In the genomic region with DNA sequence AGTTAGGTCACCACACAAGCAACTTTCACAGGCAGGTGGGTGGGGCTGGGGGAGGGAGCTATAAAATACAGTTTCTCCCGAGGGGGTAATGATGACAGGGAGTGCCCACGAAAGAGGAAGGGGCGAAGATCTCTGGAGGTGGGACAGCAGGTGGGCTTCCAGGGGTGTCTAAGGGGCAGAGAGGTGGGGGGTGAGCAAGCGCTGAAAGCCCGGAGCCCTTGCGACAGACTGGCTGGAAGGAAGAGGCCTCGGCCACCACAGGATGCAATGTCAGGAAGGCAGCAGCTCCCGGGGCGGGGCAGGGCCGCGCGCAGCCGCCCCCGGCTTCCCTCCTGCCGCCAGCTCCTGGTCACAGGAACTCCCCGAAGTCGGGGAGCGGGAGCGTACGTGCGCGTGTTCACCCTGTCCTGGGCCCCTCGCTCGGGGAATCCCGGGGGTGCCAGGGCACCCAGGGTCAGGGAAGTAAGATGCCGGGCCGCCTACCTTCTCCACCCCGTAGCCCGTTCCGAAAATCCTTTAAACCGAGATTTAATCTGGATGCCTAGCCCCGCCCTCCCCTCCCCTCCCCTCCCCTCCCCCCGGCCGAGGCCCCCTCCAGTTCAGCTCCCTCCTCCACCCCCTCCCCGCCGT, we compare ENCODE assay signal across 8 cellular contexts.
DNase-seq lines count a peak whose midpoint lies in the region; ATAC-seq and TF ChIP-seq lines count a peak whose summit lies in the region.

No MANE protein-coding gene starts in this region.

- TF ChIP-seq CTCF in DOHH2 (IDR thresholded peaks at IDR 0.05; ENCODE audit: low read depth, low read length, poor library complexity, severe bottlenecking), result no peak

- peaks cover 12% of the 10 kb centered on the region for H3K36me3 ChIP-seq in DOHH2 (ENCODE audit: control insufficient read depth, low read length)

- H3K27me3 Mint-ChIP-seq in activated naive CD4-positive, alpha-beta T cell treated with anti-CD3 and anti-CD28 coated beads, Interleukin-2, amount 50 U/mL, for 24 hours, result no peaks in the 10 kb centered on the region

- no peaks in the 10 kb centered on the region for H3K9me3 ChIP-seq in DOHH2 (ENCODE audit: control insufficient read depth, insufficient read depth, low read length)

- H3K4me3 ChIP-seq in DOHH2 (ENCODE audit: low read length), result peak overlapping the region; percentile 84

- ATAC-seq in GM21825 (IDR thresholded peaks at IDR 0.05; ENCODE audit: unreplicated experiment) (peak; percentile 27), left cardiac atrium (peak; percentile 38 to 47), HG03378 (IDR thresholded peaks at IDR 0.05; ENCODE audit: unreplicated experiment) (no peak)

- H3K27ac ChIP-seq in DOHH2 (ENCODE audit: low read depth, low read length), result peak overlapping the region; percentile 56

- H3F3A ChIP-seq in DOHH2 (ENCODE audit: control insufficient read depth, insufficient read depth), result no peaks in the 10 kb centered on the region; the same call in 1 of the 2 replicates

- no peaks in the 10 kb centered on the region for H3K9me3 Mint-ChIP-seq in activated naive CD4-positive, alpha-beta T cell treated with anti-CD3 and anti-CD28 coated beads, Interleukin-2, amount 50 U/mL, for 24 hours

- H3K27me3 ChIP-seq in DOHH2 (ENCODE audit: control insufficient read depth, low read length), result peaks cover 23% of the 10 kb centered on the region

- no peaks in the 10 kb centered on the region for H3K9me2 ChIP-seq in DOHH2 (replicated peaks; ENCODE audit: control insufficient read depth, low read length)

- peak; percentile 57 to 70 for DNase-seq in NOMO-1 (lab: John Stamatoyannopoulos, UW; ENCODE audit: unreplicated experiment in 2 of 2)
- peak; percentile 83 for DNase-seq in left cardiac atrium
- DNase-seq in retina, result peak; percentile 70
- DNase-seq in HuH-7 (ENCODE audit: low spot score), result no peak

- H3K4me3 Mint-ChIP-seq in activated naive CD4-positive, alpha-beta T cell treated with anti-CD3 and anti-CD28 coated beads, Interleukin-2, amount 50 U/mL, for 24 hours, result peak overlapping the region; percentile 84

- H3K36me3 Mint-ChIP-seq in activated naive CD4-positive, alpha-beta T cell treated with anti-CD3 and anti-CD28 coated beads, Interleukin-2, amount 50 U/mL, for 24 hours, result no peaks in the 10 kb centered on the region

- peaks cover 36% of the 10 kb centered on the region for H3K79me2 ChIP-seq in DOHH2 (ENCODE audit: control insufficient read depth, low read length)

- H3K27ac Mint-ChIP-seq in activated naive CD4-positive, alpha-beta T cell treated with anti-CD3 and anti-CD28 coated beads, Interleukin-2, amount 50 U/mL, for 24 hours, result no peak overlapping the region

- H3K4me1 Mint-ChIP-seq in activated naive CD4-positive, alpha-beta T cell treated with anti-CD3 and anti-CD28 coated beads, Interleukin-2, amount 50 U/mL, for 24 hours, result peaks cover 33% of the 10 kb centered on the region

- peaks cover 46% of the 10 kb centered on the region for H3K4me1 ChIP-seq in DOHH2 (ENCODE audit: control insufficient read depth, low read length)

- intact Hi-C loops in left cardiac atrium (cut with DNase I), result no loop called here

- no peaks in the 10 kb centered on the region for H4K20me1 ChIP-seq in DOHH2 (ENCODE audit: control insufficient read depth, insufficient read depth, low read depth, low read length)

- H3K4me2 ChIP-seq in DOHH2 (ENCODE audit: low read length), result peak overlapping the region; percentile 92
